ENCODE assay signal across 3 cellular contexts in genomic region chr2:154238252-154238651, GRCh38.
"Had no signal": no experiment of that assay in that cellular context is flagged by ENCODE, and none has a peak within 500 bp of the region (broad histone marks: within the 10 kb centered on the region; RNA-seq: fewer than 3 reads in every experiment).

No MANE protein-coding gene starts in this region.

- H3K4me3 ChIP-seq: GM12878 had no signal

- ATAC-seq: GM12878 had no signal

- DNase-seq: GDM1, GF-D8 had no signal
